ENCODE assay signal across 26 cellular contexts in genomic region chr11:1007279-1007678, GRCh38. TPM values are rescaled to one million over a fixed set of nuclear protein-coding genes. Genes with fewer than 3 reads are reported as not detected.
DNase-seq lines count a peak whose midpoint lies in the region; ATAC-seq and TF ChIP-seq lines count a peak whose summit lies in the region.
"Had no signal": no experiment of that assay in that cellular context is flagged by ENCODE, and none has a peak within 500 bp of the region (broad histone marks: within the 10 kb centered on the region; RNA-seq: fewer than 3 reads in every experiment).

No MANE protein-coding gene starts in this region.

- H3K4me1 ChIP-seq in H9 (ENCODE audit: insufficient read depth, low read length) (no peaks in the 10 kb centered on the region), body of pancreas (peaks cover 48% of the 10 kb centered on the region), MM.1S (ENCODE audit: low read length) (no peaks in the 10 kb centered on the region)
- H3K4me1 ChIP-seq: A549, Caco-2, HAP-1 had no signal

- no peak overlapping the region for H2BK5ac ChIP-seq in H9 (ENCODE audit: insufficient read length, low read length)

- H2AK5ac ChIP-seq in H9 (ENCODE audit: insufficient read length, low read length), result no peak overlapping the region

- H2BK12ac ChIP-seq in H9 (ENCODE audit: insufficient read length, low read depth, low read length), result no peak overlapping the region

- H2BK120ac ChIP-seq in H9 (ENCODE audit: low read depth, low read length, poor library complexity, severe bottlenecking), result no peak overlapping the region

- H3K9ac ChIP-seq in H9 (ENCODE audit: extremely low read depth, insufficient read length, low read length), result no peak overlapping the region
- H3K9ac ChIP-seq in MM.1S (ENCODE audit: low read length), result no peak overlapping the region
- H3K9ac ChIP-seq: GM23248 had no signal

- TF ChIP-seq POLR2A in body of pancreas (IDR thresholded peaks at IDR 0.05), result no peak

- H2AFZ ChIP-seq in H9 (ENCODE audit: low read length), result no peak overlapping the region
- no peak overlapping the region for H2AFZ ChIP-seq in MM.1S (ENCODE audit: low read length)
- H2AFZ ChIP-seq: GM23248, PC-9 had no signal

- no peak overlapping the region for H2BK15ac ChIP-seq in H9 (ENCODE audit: low read depth, low read length)

- H3K18ac ChIP-seq in H9 (ENCODE audit: insufficient read length, low read depth, low read length), result no peak overlapping the region

- no peaks in the 10 kb centered on the region for H3K79me1 ChIP-seq in H9 (ENCODE audit: insufficient read depth, low read depth, low read length, poor library complexity, severe bottlenecking)

- H2BK20ac ChIP-seq in H9 (ENCODE audit: low read depth, low read length, poor library complexity, severe bottlenecking), result no peak overlapping the region

- H3K27ac Mint-ChIP-seq in H9, result peak overlapping the region in 2 of 3 experiments; percentile 62 to 89; a peak in 3 of 7 replicates
- peak overlapping the region; percentile 68 for H3K27ac Mint-ChIP-seq in nephron progenitor cell
- H3K27ac Mint-ChIP-seq: CD8-positive, alpha-beta T cell; HFFc6 had no signal

- H3K4me3 ChIP-seq in body of pancreas (no peak overlapping the region), MM.1S (ENCODE audit: low read length) (no peak overlapping the region)
- H3K4me3 ChIP-seq: A549, GM23248, HAP-1, PC-9 had no signal

- H3K4me3 Mint-ChIP-seq in H9, result no peak overlapping the region
- H3K4me3 Mint-ChIP-seq in nephron progenitor cell, result no peak overlapping the region
- H3K4me3 Mint-ChIP-seq: CD8-positive, alpha-beta T cell; HFFc6 had no signal

- H3K9me2 ChIP-seq in MM.1S (replicated peaks; ENCODE audit: insufficient read depth, low read length), result no peaks in the 10 kb centered on the region

- H3K4me2 ChIP-seq in H9 (ENCODE audit: insufficient read depth, insufficient read length, low read length), result no peak overlapping the region
- no peak overlapping the region for H3K4me2 ChIP-seq in MM.1S (ENCODE audit: low read depth, low read length)
- H3K4me2 ChIP-seq: A549, PC-9 had no signal

- H3T11ph ChIP-seq in H9 (ENCODE audit: low read length), result no peak overlapping the region

- DNase-seq in H9 (no peak), body of pancreas (no peak), nephron progenitor cell (no peak), DMS53 (lab: John Stamatoyannopoulos, UW) (no peak), MM.1S (no peak)
- DNase-seq in stimulated activated CD4-positive, alpha-beta T cell treated with anti-CD3 and anti-CD28 coated beads, Interleukin-4, amount 100 ng/mL, for 4 hours, result no peak
- DNase-seq: AML-193, Caco-2, DMS 273 treated with DMSO at 0.1 percent for 48 hours, DND-41, GM23248, HFFc6, IMR-90, KG1, NCI-H1048, NCI-H1694, NCI-H2029 treated with DMSO at 0.1 percent for 48 hours, NCI-H446 treated with DMSO at 0.1 percent for 48 hours, NCI-H82, PC-9, RPMI8226 had no signal

- TF ChIP-seq CTCF in H9 (conservative IDR thresholded peaks at IDR 0.05) (no peak), body of pancreas (IDR thresholded peaks at IDR 0.05) (no peak), nephron progenitor cell (IDR thresholded peaks at IDR 0.05) (no peak), MM.1S (IDR thresholded peaks at IDR 0.05; ENCODE audit: low read length) (no peak)

- no peaks in the 10 kb centered on the region for H3K23me2 ChIP-seq in H9 (ENCODE audit: insufficient read length, low read depth, low read length, poor library complexity, severe bottlenecking)

- H3K9me3 Mint-ChIP-seq in H9, result no peaks in the 10 kb centered on the region; a peak in 1 of 5 replicates
- no peaks in the 10 kb centered on the region for H3K9me3 Mint-ChIP-seq in nephron progenitor cell
- H3K9me3 Mint-ChIP-seq: CD8-positive, alpha-beta T cell; HFFc6 had no signal

- no peak overlapping the region for H4K5ac ChIP-seq in H9 (ENCODE audit: insufficient read length, low read depth, low read length)

- H3K27me3 ChIP-seq in H9 (ENCODE audit: insufficient read depth, low read length) (no peaks in the 10 kb centered on the region), body of pancreas (no peaks in the 10 kb centered on the region), MM.1S (replicated peaks; ENCODE audit: insufficient read depth, low read length) (no peaks in the 10 kb centered on the region)

- H3K23ac ChIP-seq in H9 (ENCODE audit: insufficient read length, low read depth, low read length), result no peak overlapping the region

- H3K4ac ChIP-seq in H9 (ENCODE audit: low read depth, low read length), result no peak overlapping the region

- peaks cover 24 to 67% (median 61%) of the 10 kb centered on the region in 3 experiments; a peak in 6 of 7 replicates for H3K36me3 Mint-ChIP-seq in H9 (ENCODE audit: insufficient read depth in 1 of 3, low read depth in 3 of 3)
- H3K36me3 Mint-ChIP-seq in nephron progenitor cell (ENCODE audit: low read depth), result peaks cover 24% of the 10 kb centered on the region

- H3K9me3 ChIP-seq in H9 (ENCODE audit: control insufficient read depth, low read depth, low read length), result no peaks in the 10 kb centered on the region
- H3K9me3 ChIP-seq in body of pancreas, result no peaks in the 10 kb centered on the region
- no peaks in the 10 kb centered on the region for H3K9me3 ChIP-seq in MM.1S (replicated peaks; ENCODE audit: insufficient read depth, low read length)
- H3K9me3 ChIP-seq: A549, Caco-2, HAP-1 had no signal

- intact Hi-C loops in body of pancreas (cut with DNase I), result no loop called here

- no peak overlapping the region for H3K14ac ChIP-seq in H9 (ENCODE audit: insufficient read depth, low read length)

- no peak overlapping the region for H3K56ac ChIP-seq in H9 (ENCODE audit: insufficient read length, low read depth, low read length)

- H3K27ac ChIP-seq in H9 (ENCODE audit: insufficient read length, low read depth, low read length) (no peak overlapping the region), body of pancreas (peak overlapping the region; percentile 62 to 74 (median 70)), MM.1S (ENCODE audit: low read length) (no peak overlapping the region)
- H3K27ac ChIP-seq: A549, C4-2B, GM23248, PC-9 had no signal

- H3K4me1 Mint-ChIP-seq in H9 (0 out of 4 replicates have a peak, but pooled peaks cover 0 to 3% of the 10 kb centered on the region in 2 experiments), nephron progenitor cell (peaks cover 35% of the 10 kb centered on the region)

- no peaks in the 10 kb centered on the region for H3K27me3 Mint-ChIP-seq in H9 (ENCODE audit: low read depth)
- no peaks in the 10 kb centered on the region for H3K27me3 Mint-ChIP-seq in nephron progenitor cell (ENCODE audit: low read depth, poor library complexity)

- no peak for ATAC-seq in body of pancreas
- no peak for ATAC-seq in GM19452 (IDR thresholded peaks at IDR 0.05; ENCODE audit: unreplicated experiment)
- ATAC-seq: A549; CD8-positive, alpha-beta T cell had no signal

- H3F3A ChIP-seq in MM.1S (ENCODE audit: insufficient read depth, low read length), result no peaks in the 10 kb centered on the region

- no peaks in the 10 kb centered on the region for H4K20me1 ChIP-seq in H9 (ENCODE audit: control insufficient read depth, insufficient read depth, insufficient read length)
- H4K20me1 ChIP-seq in MM.1S (ENCODE audit: insufficient read depth, low read length), result no peaks in the 10 kb centered on the region

- no peak overlapping the region for H4K8ac ChIP-seq in H9 (replicated peaks; ENCODE audit: insufficient read length, low read depth, low read length)

- H3K36me3 ChIP-seq in body of pancreas (replicated peaks in 1 of 2; ENCODE audit: insufficient read depth in 1 of 2, low read depth in 2 of 2) (peaks cover 0 to 6% of the 10 kb centered on the region in 2 donors), MM.1S (replicated peaks; ENCODE audit: insufficient read depth, low read length) (no peaks in the 10 kb centered on the region; the same call in 1 of the 2 replicates)

- H3K79me2 ChIP-seq in H9 (ENCODE audit: insufficient read depth, low read length), result no peaks in the 10 kb centered on the region
- no peaks in the 10 kb centered on the region for H3K79me2 ChIP-seq in MM.1S (ENCODE audit: low read length)

- WGBS in H9 (ENCODE audit: extremely low coverage, insufficient read length, low lambda C conversion rate), result no CpG with 5 or more reads among the region's 10 CpGs
- WGBS in body of pancreas, 2 donors, result 87 to 90% methylated on average over 7 to 10 of the region's 10 CpGs

- H4K91ac ChIP-seq in H9 (ENCODE audit: insufficient read length, low read depth, low read length), result no peak overlapping the region

RNA-seq across cellular contexts. Expression of gene MUC6, which starts 29.2 kb away (rescaled TPM):
- total RNA-seq in H9 (2021), result not detected in 2 replicates
- 100 to 1,000 TPM; 101 to 194 TPM for total RNA-seq in body of pancreas
- total RNA-seq: Caco-2; CD8-positive, alpha-beta T cell; GM23248; HFFc6; IMR-90 had no signal

Comparison
In these comparisons a context has a peak if more than half of its experiments do, and no peak if none do; other contexts are left out.
1. H3K27ac ChIP-seq: peak in body of pancreas (4 of 4); none in H9 (single experiment) and MM.1S (single experiment).
2. RNA of gene MUC6, which starts 29.2 kb away (total RNA-seq): 101 to 194 TPM in body of pancreas; not detected in H9; every median in the first group is over 100 times any median in the second.